ENCODE assay signal across 16 cellular contexts in the genomic region with DNA sequence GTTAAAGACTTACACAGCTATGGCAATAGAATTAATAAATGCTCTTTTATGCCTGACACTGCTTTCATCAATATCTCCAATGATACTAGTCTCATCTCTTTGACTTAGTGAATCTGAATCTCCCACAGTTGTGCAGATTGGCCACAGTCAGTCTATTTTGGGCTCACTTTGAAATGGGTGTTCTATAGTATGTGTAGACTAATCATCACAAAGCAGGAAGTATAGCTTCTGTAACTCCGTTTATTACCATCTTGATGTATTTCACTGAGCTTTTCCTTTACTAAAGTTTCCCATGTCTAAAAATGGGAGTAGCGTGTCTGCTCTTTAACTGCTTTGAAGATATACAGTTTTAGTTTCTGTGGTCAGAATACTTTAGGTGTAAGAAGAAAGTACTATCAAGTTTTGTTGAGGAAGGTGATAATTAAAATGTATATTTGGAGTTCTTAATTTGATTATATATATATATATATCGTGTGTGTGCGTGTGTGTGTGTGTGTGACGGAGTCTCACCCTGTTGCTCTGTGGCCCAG.
DNase-seq lines count a peak whose midpoint lies in the region; ATAC-seq and TF ChIP-seq lines count a peak whose summit lies in the region.
"Had no signal": no experiment of that assay in that cellular context is flagged by ENCODE, and none has a peak within 500 bp of the region (broad histone marks: within the 10 kb centered on the region; RNA-seq: fewer than 3 reads in every experiment).

No MANE protein-coding gene starts in this region.

- DNase-seq in memory B cell (ENCODE audit: low spot score in 2 of 2): no peak
- DNase-seq in activated T-helper 2 cell treated with anti-CD3 and anti-CD28 coated beads, Interferon-gamma antibody, Interleukin-2, Interleukin-4, amounts not matched to agents 10 μg/mL and 5 μg/mL and 100 μg/mL, durations not matched to agents 14 hours and 24 hours and 36 hours (ENCODE audit: low spot score): no peak
- no peak for DNase-seq in WERI-Rb-1
- DNase-seq in NCI-H1105 (lab: John Stamatoyannopoulos, UW): no peak
- no peak for DNase-seq in DMS79 treated with DMSO at 0.1 percent for 48 hours (lab: John Stamatoyannopoulos, UW)
- DNase-seq: activated CD4-positive, CD25-positive, alpha-beta regulatory T cell treated with anti-CD3 and anti-CD28 coated beads, Interleukin-2, amount 50 U/mL, for 72 hours; hypothalamus; mammary epithelial cell; NCI-H1694 treated with DMSO at 0.1 percent for 48 hours; SK-N-SH; stimulated activated CD4-positive, alpha-beta T cell treated with anti-CD3 and anti-CD28 coated beads, Interleukin-2, amount 100 ng/mL, for 48 hours had no signal

- no peak overlapping the region for H3K4me3 ChIP-seq in WERI-Rb-1 (ENCODE audit: low read depth, low read length)
- H3K4me3 ChIP-seq: BLaER1 treated with 17β-estradiol and CSF1 and Interleukin-3, amounts not matched to agents 10 nM and 100 nM had no signal

- peaks cover 6% of the 10 kb centered on the region for H3K4me1 Mint-ChIP-seq in memory B cell
- peaks cover 9% of the 10 kb centered on the region for H3K4me1 Mint-ChIP-seq in activated T-helper 2 cell treated with anti-CD3 and anti-CD28 coated beads, Interferon-gamma antibody, Interleukin-2, Interleukin-4, amounts not matched to agents 10 μg/mL and 5 μg/mL and 100 μg/mL, durations not matched to agents 14 hours and 24 hours and 36 hours (ENCODE audit: low read depth)

- no peaks in the 10 kb centered on the region for H3K9me3 ChIP-seq in WERI-Rb-1 (ENCODE audit: severe bottlenecking)
- H3K9me3 ChIP-seq: SK-N-SH had no signal

- intact Hi-C loops in activated T-helper 2 cell treated with anti-CD3 and anti-CD28 coated beads, Interferon-gamma antibody, Interleukin-2, Interleukin-4, amounts not matched to agents 10 μg/mL and 5 μg/mL and 100 μg/mL, durations not matched to agents 14 hours and 24 hours and 36 hours (cut with micrococcal nuclease): no loop called here

- ATAC-seq in GM18519 (IDR thresholded peaks at IDR 0.05; ENCODE audit: low FRiP score, unreplicated experiment) (peak; percentile 66), GM21367 (IDR thresholded peaks at IDR 0.05; ENCODE audit: unreplicated experiment) (peak; percentile 60), HG03432 (IDR thresholded peaks at IDR 0.05; ENCODE audit: unreplicated experiment) (peak; percentile 82), memory B cell (ENCODE audit: low read depth) (no peak)

- no peak overlapping the region for H3K4me3 Mint-ChIP-seq in memory B cell
- H3K4me3 Mint-ChIP-seq in activated T-helper 2 cell treated with anti-CD3 and anti-CD28 coated beads, Interferon-gamma antibody, Interleukin-2, Interleukin-4, amounts not matched to agents 10 μg/mL and 5 μg/mL and 100 μg/mL, durations not matched to agents 14 hours and 24 hours and 36 hours (ENCODE audit: low read depth): no peak overlapping the region

- no peaks in the 10 kb centered on the region for H3K27me3 Mint-ChIP-seq in memory B cell
- peaks cover 3% of the 10 kb centered on the region for H3K27me3 Mint-ChIP-seq in activated T-helper 2 cell treated with anti-CD3 and anti-CD28 coated beads, Interferon-gamma antibody, Interleukin-2, Interleukin-4, amounts not matched to agents 10 μg/mL and 5 μg/mL and 100 μg/mL, durations not matched to agents 14 hours and 24 hours and 36 hours (ENCODE audit: low read depth)

- H3K27ac ChIP-seq in WERI-Rb-1: no peak overlapping the region
- H3K27ac ChIP-seq: BLaER1 treated with 17β-estradiol and CSF1 and Interleukin-3, amounts not matched to agents 10 nM and 100 nM; epithelial cell of prostate had no signal

- no peak for TF ChIP-seq CTCF in WERI-Rb-1 (IDR thresholded peaks at IDR 0.05; ENCODE audit: low read depth, low read length)

- peaks cover 50% of the 10 kb centered on the region for H3K27me3 ChIP-seq in WERI-Rb-1 (ENCODE audit: insufficient read depth, low read depth, severe bottlenecking)
- H3K27me3 ChIP-seq: BLaER1 treated with 17β-estradiol and CSF1 and Interleukin-3, amounts not matched to agents 10 nM and 100 nM had no signal

- H3K27ac Mint-ChIP-seq in memory B cell: peak overlapping the region; percentile 61
- no peak overlapping the region for H3K27ac Mint-ChIP-seq in activated T-helper 2 cell treated with anti-CD3 and anti-CD28 coated beads, Interferon-gamma antibody, Interleukin-2, Interleukin-4, amounts not matched to agents 10 μg/mL and 5 μg/mL and 100 μg/mL, durations not matched to agents 14 hours and 24 hours and 36 hours

- H3K9me3 Mint-ChIP-seq in memory B cell: no peaks in the 10 kb centered on the region
- H3K9me3 Mint-ChIP-seq in activated T-helper 2 cell treated with anti-CD3 and anti-CD28 coated beads, Interferon-gamma antibody, Interleukin-2, Interleukin-4, amounts not matched to agents 10 μg/mL and 5 μg/mL and 100 μg/mL, durations not matched to agents 14 hours and 24 hours and 36 hours: no peaks in the 10 kb centered on the region

- no peaks in the 10 kb centered on the region for H3K36me3 Mint-ChIP-seq in memory B cell
- H3K36me3 Mint-ChIP-seq in activated T-helper 2 cell treated with anti-CD3 and anti-CD28 coated beads, Interferon-gamma antibody, Interleukin-2, Interleukin-4, amounts not matched to agents 10 μg/mL and 5 μg/mL and 100 μg/mL, durations not matched to agents 14 hours and 24 hours and 36 hours (ENCODE audit: low read depth): no peaks in the 10 kb centered on the region

- H3K36me3 ChIP-seq in WERI-Rb-1: no peaks in the 10 kb centered on the region
- H3K36me3 ChIP-seq: BLaER1 treated with 17β-estradiol and CSF1 and Interleukin-3, amounts not matched to agents 10 nM and 100 nM had no signal
